In the genomic region with DNA sequence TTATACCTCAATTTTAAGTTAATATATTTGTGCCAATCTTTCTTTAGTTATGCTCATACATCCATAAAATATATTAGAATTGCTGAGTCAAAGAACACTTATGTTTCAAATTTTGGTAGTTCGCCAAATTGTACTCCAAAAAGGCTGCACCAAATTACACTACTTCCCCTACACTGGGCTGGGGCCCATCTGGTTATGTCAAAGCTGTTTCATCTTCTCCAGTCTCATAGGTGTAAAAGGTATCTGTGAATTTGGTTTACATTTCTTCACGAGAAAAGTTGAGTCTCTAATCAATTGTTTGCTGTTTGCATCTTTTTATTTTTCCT, we compare ENCODE assay signal across 1 cellular context.
TF ChIP-seq lines count a peak whose summit lies in the region.

No MANE protein-coding gene starts in this region.

TF ChIP-seq in K562, 482 proteins besides CTCF, POLR2A, EP300 and RAD21 (continued from another document):
- TF ChIP-seq, protein P1, sequence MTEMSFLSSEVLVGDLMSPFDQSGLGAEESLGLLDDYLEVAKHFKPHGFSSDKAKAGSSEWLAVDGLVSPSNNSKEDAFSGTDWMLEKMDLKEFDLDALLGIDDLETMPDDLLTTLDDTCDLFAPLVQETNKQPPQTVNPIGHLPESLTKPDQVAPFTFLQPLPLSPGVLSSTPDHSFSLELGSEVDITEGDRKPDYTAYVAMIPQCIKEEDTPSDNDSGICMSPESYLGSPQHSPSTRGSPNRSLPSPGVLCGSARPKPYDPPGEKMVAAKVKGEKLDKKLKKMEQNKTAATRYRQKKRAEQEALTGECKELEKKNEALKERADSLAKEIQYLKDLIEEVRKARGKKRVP (CRISPR knock-in tag; IDR thresholded peaks at IDR 0.05) = no peak
